15 cellular contexts compared by ENCODE assay signal in genomic region chr3:9689757-9690156, GRCh38. TPM values are rescaled to one million over a fixed set of nuclear protein-coding genes. Genes with fewer than 3 reads are reported as not detected.
DNase-seq lines count a peak whose midpoint lies in the region; ATAC-seq and TF ChIP-seq lines count a peak whose summit lies in the region.
"Had no signal": no experiment of that assay in that cellular context is flagged by ENCODE, and none has a peak within 500 bp of the region (broad histone marks: within the 10 kb centered on the region; RNA-seq: fewer than 3 reads in every experiment).

No MANE protein-coding gene starts in this region.

- intact Hi-C loops in MCF 10A (cut with micrococcal nuclease) = no loop called here

- POLR2A ChIA-PET in MCF 10A (lab: Yijun Ruan, JAX) = interaction anchor here (0.7 kb wide), 1 partner anchor 718 kb away, joined by 3 read pairs; no protein-coding TSS in a partner anchor

- no peak overlapping the region for H3K9ac ChIP-seq in BLaER1

- H3K4me2 ChIP-seq in BLaER1 = peak overlapping the region; percentile 80

- CTCF ChIA-PET in MCF 10A (lab: Yijun Ruan, JAX) = interaction anchor here (0.9 to 1.0 kb wide), 2 partner anchors 26 to 186 kb away, joined by 4 read pairs; no protein-coding TSS in a partner anchor

- peaks cover 94% of the 10 kb centered on the region for H4K20me1 ChIP-seq in BLaER1

- H3K4me3 Mint-ChIP-seq in endothelial cell (ENCODE audit: unreplicated experiment) = peak overlapping the region; percentile 47
- no peak overlapping the region for H3K4me3 Mint-ChIP-seq in stimulated activated effector memory CD8-positive, alpha-beta T cell treated with anti-CD3 and anti-CD28 coated beads, Interleukin-12 subunit alpha, Interleukin-12 subunit beta, amount 100 ng/mL, for 72 hours
- no peak overlapping the region for H3K4me3 Mint-ChIP-seq in T-helper 17 cell
- H3K4me3 Mint-ChIP-seq in MCF 10A (ENCODE audit: unreplicated experiment) = no peak overlapping the region
- H3K4me3 Mint-ChIP-seq: CD4-positive, alpha-beta memory T cell; HFFc6 had no signal

- no peaks in the 10 kb centered on the region for H3K27me3 ChIP-seq in BLaER1

- H3K27ac ChIP-seq in BLaER1 (no peak overlapping the region), angular gyrus (ENCODE audit: low read depth, low read length) (peak overlapping the region; percentile 7)
- H3K27ac ChIP-seq: C4-2B had no signal

- peaks cover 6% of the 10 kb centered on the region for H3K27me3 Mint-ChIP-seq in endothelial cell (ENCODE audit: unreplicated experiment)
- no peaks in the 10 kb centered on the region for H3K27me3 Mint-ChIP-seq in T-helper 17 cell
- no peaks in the 10 kb centered on the region for H3K27me3 Mint-ChIP-seq in MCF 10A (ENCODE audit: insufficient read depth, unreplicated experiment)
- H3K27me3 Mint-ChIP-seq: CD4-positive, alpha-beta memory T cell had no signal

- peaks cover 37% of the 10 kb centered on the region for H3K4me1 ChIP-seq in BLaER1

- peaks cover 94% of the 10 kb centered on the region for H3K36me3 ChIP-seq in BLaER1

- no peak for DNase-seq in endothelial cell (ENCODE audit: low spot score)
- no peak for DNase-seq in stimulated activated effector memory CD8-positive, alpha-beta T cell treated with anti-CD3 and anti-CD28 coated beads, Interleukin-12 subunit alpha, Interleukin-12 subunit beta, amount 100 ng/mL, for 72 hours (ENCODE audit: low spot score in 2 of 2)
- DNase-seq in amygdala (lab: John Stamatoyannopoulos, UW) = no peak
- DNase-seq in T-helper 17 cell = no peak
- DNase-seq in MCF 10A (ENCODE audit: unreplicated experiment) = no peak
- DNase-seq: ACHN; CD4-positive, alpha-beta memory T cell; DMS79; HCEC 1CT; HFFc6 had no signal

- TF ChIP-seq CTCF in endothelial cell (IDR thresholded peaks at IDR 0.05; ENCODE audit: unreplicated experiment) (no peak), MCF 10A (IDR thresholded peaks at IDR 0.05; ENCODE audit: unreplicated experiment) (no peak)

- no peak overlapping the region for H3K4me3 ChIP-seq in BLaER1

- no TSS peak for BruUV-seq in MCF 10A (replicated peaks; lab: Mats Ljungman, UMichigan)

- H3K27ac Mint-ChIP-seq in endothelial cell (ENCODE audit: unreplicated experiment) = no peak overlapping the region
- H3K27ac Mint-ChIP-seq in stimulated activated effector memory CD8-positive, alpha-beta T cell treated with anti-CD3 and anti-CD28 coated beads, Interleukin-12 subunit alpha, Interleukin-12 subunit beta, amount 100 ng/mL, for 72 hours = peak overlapping the region; percentile 56
- H3K27ac Mint-ChIP-seq in T-helper 17 cell = no peak overlapping the region
- no peak overlapping the region for H3K27ac Mint-ChIP-seq in MCF 10A (ENCODE audit: low read depth, unreplicated experiment)
- H3K27ac Mint-ChIP-seq: HFFc6 had no signal

- no peaks in the 10 kb centered on the region for H3K9me3 ChIP-seq in BLaER1
- H3K9me3 ChIP-seq in T-helper 17 cell (ENCODE audit: control insufficient read depth, low read length, poor library complexity, severe bottlenecking) = no peaks in the 10 kb centered on the region

- H3K4me1 Mint-ChIP-seq in endothelial cell (ENCODE audit: unreplicated experiment) (peaks cover 12% of the 10 kb centered on the region), T-helper 17 cell (peaks cover 2% of the 10 kb centered on the region), MCF 10A (ENCODE audit: insufficient read depth, unreplicated experiment) (no peaks in the 10 kb centered on the region)
- H3K4me1 Mint-ChIP-seq in stimulated activated effector memory CD8-positive, alpha-beta T cell treated with anti-CD3 and anti-CD28 coated beads, Interleukin-12 subunit alpha, Interleukin-12 subunit beta, amount 100 ng/mL, for 72 hours = no peaks in the 10 kb centered on the region
- H3K4me1 Mint-ChIP-seq: CD4-positive, alpha-beta memory T cell had no signal

- H3K9me3 Mint-ChIP-seq in endothelial cell (ENCODE audit: unreplicated experiment) (no peaks in the 10 kb centered on the region), MCF 10A (ENCODE audit: unreplicated experiment) (no peaks in the 10 kb centered on the region)
- H3K9me3 Mint-ChIP-seq in stimulated activated effector memory CD8-positive, alpha-beta T cell treated with anti-CD3 and anti-CD28 coated beads, Interleukin-12 subunit alpha, Interleukin-12 subunit beta, amount 100 ng/mL, for 72 hours = no peaks in the 10 kb centered on the region
- H3K9me3 Mint-ChIP-seq: CD4-positive, alpha-beta memory T cell; HFFc6 had no signal

- H3K36me3 Mint-ChIP-seq in endothelial cell (ENCODE audit: low read depth, unreplicated experiment) = peaks cover 54% of the 10 kb centered on the region
- peaks cover 84% of the 10 kb centered on the region for H3K36me3 Mint-ChIP-seq in stimulated activated effector memory CD8-positive, alpha-beta T cell treated with anti-CD3 and anti-CD28 coated beads, Interleukin-12 subunit alpha, Interleukin-12 subunit beta, amount 100 ng/mL, for 72 hours
- peaks cover 15% of the 10 kb centered on the region for H3K36me3 Mint-ChIP-seq in T-helper 17 cell (ENCODE audit: low read depth)
- H3K36me3 Mint-ChIP-seq in MCF 10A (ENCODE audit: insufficient read depth, unreplicated experiment) = peaks cover 47% of the 10 kb centered on the region

- no peak for ATAC-seq in stimulated activated effector memory CD8-positive, alpha-beta T cell treated with anti-CD3 and anti-CD28 coated beads, Interleukin-12 subunit alpha, Interleukin-12 subunit beta, amount 100 ng/mL, for 72 hours
- ATAC-seq in T-helper 17 cell = no peak
- ATAC-seq: HepG2 had no signal

RNA-seq across cellular contexts. Expression of gene CPNE9, which starts 13.9 kb away (rescaled TPM):
- 0.31 TPM for total RNA-seq in endothelial cell (ENCODE audit: unreplicated experiment)
- not detected for total RNA-seq in T-helper 17 cell
- total RNA-seq in MCF 10A (2022) = not detected in 2 replicates
- total RNA-seq: A172, HepG2, HFFc6 had no signal

RNA-seq across cellular contexts. Expression of gene MTMR14, which starts 40.5 kb away (rescaled TPM):
- total RNA-seq in endothelial cell (ENCODE audit: unreplicated experiment) (65.0 TPM), T-helper 17 cell (100 to 1,000 TPM in 1 of 2 donors, 10 to 100 TPM in 1; 79.6 to 102 TPM), MCF 10A (2022) (31.3 and 32.8 TPM in 2 replicates)

RNA-seq across cellular contexts. Expression of gene BRPF1, which starts 41.8 kb away (rescaled TPM):
- 40.6 TPM for total RNA-seq in endothelial cell (ENCODE audit: unreplicated experiment)
- total RNA-seq in T-helper 17 cell = 10 to 100 TPM; 31.8 to 41.0 TPM
- 19.9 and 21.4 TPM in 2 replicates for total RNA-seq in MCF 10A (2022)

RNA-seq across cellular contexts. Expression of gene OGG1, which starts 60.0 kb away (rescaled TPM):
- 22.2 TPM for total RNA-seq in endothelial cell (ENCODE audit: unreplicated experiment)
- 10 to 100 TPM; 18.4 to 22.6 TPM for total RNA-seq in T-helper 17 cell
- 15.3 and 17.7 TPM in 2 replicates for total RNA-seq in MCF 10A (2022)
